In genomic region chr17:68182940-68183551, GRCh38 we compare ENCODE assay signal across 1 cellular context.
TF ChIP-seq lines count a peak whose summit lies in the region.

No MANE protein-coding gene starts in this region.

TF ChIP-seq in HepG2, 621 proteins besides CTCF, POLR2A, EP300 and RAD21 (continued from another document):
- no peak for TF ChIP-seq RORA (CRISPR knock-in tag; IDR thresholded peaks at IDR 0.05)
- no peak for TF ChIP-seq KLF15 (CRISPR knock-in tag; IDR thresholded peaks at IDR 0.05; ENCODE audit: borderline replicate concordance)
- no peak for TF ChIP-seq EHMT2 (IDR thresholded peaks at IDR 0.05; ENCODE audit: borderline replicate concordance, low read depth, low read length)
- no peak for TF ChIP-seq RFXANK (CRISPR knock-in tag; IDR thresholded peaks at IDR 0.05)
- TF ChIP-seq ZBTB42 (CRISPR knock-in tag; IDR thresholded peaks at IDR 0.05) = no peak
- TF ChIP-seq HIVEP1 (CRISPR knock-in tag; IDR thresholded peaks at IDR 0.05) = no peak
- TF ChIP-seq ZNF414 (CRISPR knock-in tag; IDR thresholded peaks at IDR 0.05) = no peak
- TF ChIP-seq KLF6 (CRISPR knock-in tag; IDR thresholded peaks at IDR 0.05) = no peak
- TF ChIP-seq ZNF124 (CRISPR knock-in tag; IDR thresholded peaks at IDR 0.05) = no peak
- TF ChIP-seq AHR (CRISPR knock-in tag; IDR thresholded peaks at IDR 0.05) = no peak
- TF ChIP-seq ZNF777 (CRISPR knock-in tag; IDR thresholded peaks at IDR 0.05) = 0 out of 2 replicates have a peak, but pooled peaks have one; percentile 30
- no peak for TF ChIP-seq DNMT3B (CRISPR knock-in tag; conservative IDR thresholded peaks at IDR 0.05)
- peak; percentile 98 for TF ChIP-seq MAFF (IDR thresholded peaks at IDR 0.05; ENCODE audit: low read depth, low read length)
- TF ChIP-seq FOSL2 (CRISPR knock-in tag; IDR thresholded peaks at IDR 0.05) = peak; percentile 40
- no peak for TF ChIP-seq GATAD1 (CRISPR knock-in tag; IDR thresholded peaks at IDR 0.05)
- no peak for TF ChIP-seq SSRP1 (CRISPR knock-in tag; IDR thresholded peaks at IDR 0.05)
- TF ChIP-seq ZNF800 (CRISPR knock-in tag; IDR thresholded peaks at IDR 0.05) = peak; percentile 35; the same call in 1 of the 2 replicates
- TF ChIP-seq ZNF501 (CRISPR knock-in tag; IDR thresholded peaks at IDR 0.05) = 0 out of 2 replicates have a peak, but pooled peaks have one; percentile 31
- no peak for TF ChIP-seq TFDP1 (CRISPR knock-in tag; IDR thresholded peaks at IDR 0.05; ENCODE audit: borderline replicate concordance)
- peak; percentile 98 for TF ChIP-seq MAFG (CRISPR knock-in tag; IDR thresholded peaks at IDR 0.05)
- TF ChIP-seq ZMYM3 (CRISPR knock-in tag; IDR thresholded peaks at IDR 0.05) = peak; percentile 50; the same call in 1 of the 2 replicates
- TF ChIP-seq ZC3H4 (CRISPR knock-in tag; IDR thresholded peaks at IDR 0.05; ENCODE audit: borderline replicate concordance) = no peak
- TF ChIP-seq MEIS1 (CRISPR knock-in tag; IDR thresholded peaks at IDR 0.05; ENCODE audit: borderline replicate concordance) = no peak
- TF ChIP-seq AGO1 (IDR thresholded peaks at IDR 0.05; ENCODE audit: low read depth, low read length, poor library complexity, severe bottlenecking) = no peak
- no peak for TF ChIP-seq CBX2 (IDR thresholded peaks at IDR 0.05; ENCODE audit: low read depth, low read length)
- no peak for TF ChIP-seq CBX2 (CRISPR knock-in tag; IDR thresholded peaks at IDR 0.05; ENCODE audit: low read depth)
- peak; percentile 15; the same call in 1 of the 2 replicates for TF ChIP-seq ZFX (CRISPR knock-in tag; IDR thresholded peaks at IDR 0.05; ENCODE audit: low read depth)
- no peak for TF ChIP-seq TAF1 (CRISPR knock-in tag; IDR thresholded peaks at IDR 0.05)
- TF ChIP-seq ZNF263 (CRISPR knock-in tag; IDR thresholded peaks at IDR 0.05) = no peak
- TF ChIP-seq CBX5 (CRISPR knock-in tag; IDR thresholded peaks at IDR 0.05; ENCODE audit: borderline replicate concordance) = no peak
- TF ChIP-seq ZNF12 (CRISPR knock-in tag; IDR thresholded peaks at IDR 0.05) = 0 out of 2 replicates have a peak, but pooled peaks have one; percentile 12
- TF ChIP-seq KDM5B (CRISPR knock-in tag; IDR thresholded peaks at IDR 0.05; ENCODE audit: borderline replicate concordance) = peak; percentile 5; the same call in 1 of the 2 replicates
- no peak for TF ChIP-seq ZNF383 (CRISPR knock-in tag; IDR thresholded peaks at IDR 0.05; ENCODE audit: borderline replicate concordance)
- TF ChIP-seq ZFP36 (IDR thresholded peaks at IDR 0.05; ENCODE audit: borderline replicate concordance, low read depth, low read length, partially characterized antibody) = no peak
- TF ChIP-seq MED1 (CRISPR knock-in tag; IDR thresholded peaks at IDR 0.05) = no peak
- TF ChIP-seq GABPB1 (CRISPR knock-in tag; IDR thresholded peaks at IDR 0.05) = peak; percentile 17; the same call in 1 of the 2 replicates
- TF ChIP-seq ZBTB39 (CRISPR knock-in tag; IDR thresholded peaks at IDR 0.05) = no peak
- TF ChIP-seq PRDM10 (CRISPR knock-in tag; IDR thresholded peaks at IDR 0.05; ENCODE audit: low read depth) = no peak
